2 cellular contexts compared by ENCODE assay signal in the genomic region with DNA sequence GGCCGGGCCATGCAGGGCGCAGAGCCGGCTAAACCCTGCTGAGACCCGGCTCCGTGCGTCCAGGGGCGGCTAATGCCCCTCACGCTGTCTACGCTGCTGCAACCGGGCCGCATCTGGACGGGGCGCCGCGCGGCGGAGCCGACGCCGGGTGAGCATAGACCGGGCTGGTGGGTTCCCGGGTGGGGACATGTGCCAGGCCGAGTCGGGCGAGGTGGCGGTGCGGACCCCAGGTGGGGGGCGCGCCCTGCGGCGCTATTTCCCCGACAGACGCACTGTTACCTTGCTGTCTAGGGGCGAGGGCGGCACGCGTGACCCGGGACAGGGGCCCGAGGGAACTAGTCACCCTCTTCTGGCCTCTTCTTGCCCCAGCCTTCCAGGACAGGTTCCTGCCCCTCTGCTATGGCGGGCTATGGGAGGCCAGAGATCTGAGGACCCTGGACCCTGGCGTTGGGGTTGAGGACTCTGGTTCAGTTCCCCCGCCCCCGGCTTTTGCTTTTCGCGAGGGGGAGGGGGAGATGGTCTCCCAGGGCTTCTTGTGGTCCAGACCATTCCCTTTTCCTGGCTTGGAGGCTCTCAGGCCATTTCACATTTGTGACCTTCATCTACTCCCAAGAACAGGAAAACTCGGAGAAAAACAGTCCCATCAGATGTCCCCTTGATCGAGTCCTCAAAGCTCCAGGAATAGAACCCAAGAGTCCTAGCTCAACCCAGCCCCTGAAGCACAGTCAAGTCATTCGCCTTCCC.
TF ChIP-seq lines count a peak whose summit lies in the region.

No MANE protein-coding gene starts in this region.

TF ChIP-seq in endothelial cell of umbilical vein, 7 proteins besides CTCF, POLR2A, EP300 and RAD21:
- TF ChIP-seq, protein P1, sequence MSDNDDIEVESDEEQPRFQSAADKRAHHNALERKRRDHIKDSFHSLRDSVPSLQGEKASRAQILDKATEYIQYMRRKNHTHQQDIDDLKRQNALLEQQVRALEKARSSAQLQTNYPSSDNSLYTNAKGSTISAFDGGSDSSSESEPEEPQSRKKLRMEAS (IDR thresholded peaks at IDR 0.05; ENCODE audit: insufficient read depth, insufficient read length): no peak
- TF ChIP-seq MYC (IDR thresholded peaks at IDR 0.05; ENCODE audit: low read depth, low read length): no peak
- TF ChIP-seq GATA2 (IDR thresholded peaks at IDR 0.05; ENCODE audit: insufficient read depth, insufficient read length, low read depth, low read length): no peak
- TF ChIP-seq POLR2AphosphoS5 (IDR thresholded peaks at IDR 0.05; ENCODE audit: insufficient read depth, low read depth, low read length): no peak
- TF ChIP-seq EZH2 (IDR thresholded peaks at IDR 0.05; ENCODE audit: borderline replicate concordance, low read depth, low read length, severe bottlenecking): no peak
- no peak for TF ChIP-seq FOS (IDR thresholded peaks at IDR 0.05; ENCODE audit: borderline replicate concordance, insufficient read depth, low read length)
- TF ChIP-seq JUN (IDR thresholded peaks at IDR 0.05; ENCODE audit: borderline replicate concordance, insufficient read depth, insufficient read length, low read depth): no peak

TF ChIP-seq in neural cell, 6 proteins besides CTCF, POLR2A, EP300 and RAD21:
- TF ChIP-seq SMC3 (conservative IDR thresholded peaks at IDR 0.05; ENCODE audit: poor library complexity): no peak
- no peak for TF ChIP-seq EZH2 (IDR thresholded peaks at IDR 0.05; ENCODE audit: borderline replicate concordance, insufficient read depth, low read length, poor library complexity, severe bottlenecking)
- TF ChIP-seq MXI1 (conservative IDR thresholded peaks at IDR 0.05; ENCODE audit: poor library complexity, severe bottlenecking): peak; percentile 54
- no peak for TF ChIP-seq TAF1 (IDR thresholded peaks at IDR 0.05; ENCODE audit: low read depth)
